In the genomic region with DNA sequence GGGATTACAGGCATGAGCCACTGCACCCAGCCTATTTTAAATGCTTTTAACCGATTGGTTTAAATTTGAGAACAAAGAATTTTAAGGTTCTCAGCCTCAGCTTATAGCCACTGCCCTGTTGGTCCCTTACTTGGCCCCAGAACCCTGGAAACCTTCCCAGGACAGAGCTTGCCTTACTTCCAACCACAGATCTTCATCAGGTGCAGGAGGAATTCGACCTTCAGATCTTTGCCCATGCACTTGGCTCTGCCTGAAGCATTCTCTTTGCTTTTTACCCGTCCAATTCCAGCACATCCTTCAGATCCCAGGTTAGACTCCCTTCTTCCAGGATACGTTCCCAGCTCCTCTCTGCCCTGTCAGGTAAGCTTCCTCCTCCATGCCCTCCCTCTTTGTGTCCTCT, we compare ENCODE assay signal across 33 cellular contexts. TPM values are rescaled to one million over a fixed set of nuclear protein-coding genes. Genes with fewer than 3 reads are reported as not detected.
DNase-seq lines count a peak whose midpoint lies in the region; ATAC-seq, FAIRE-seq and TF ChIP-seq lines count a peak whose summit lies in the region.
"Had no signal": no experiment of that assay in that cellular context is flagged by ENCODE, and none has a peak within 500 bp of the region (broad histone marks: within the 10 kb centered on the region; RNA-seq: fewer than 3 reads in every experiment).

No MANE protein-coding gene starts in this region.

- no peak for DNase-seq in GM23338 (ENCODE audit: low spot score)
- no peak for DNase-seq in IMR-90
- peak in 1 of 2 donors; percentile 32 for DNase-seq in gastrocnemius medialis
- DNase-seq in GM19239 (ENCODE audit: insufficient read length, low spot score): no peak
- DNase-seq in activated T-helper 1 cell treated with anti-CD3 and anti-CD28 coated beads, Interleukin-12 subunit alpha, Interleukin-12 subunit beta, Interleukin-2, Interleukin-4 antibody, amounts not matched to agents 30 ng/mL and 10 ng/mL and 1 ng/mL, durations not matched to agents 14 hours and 24 hours and 36 hours (ENCODE audit: low spot score): no peak
- DNase-seq: activated CD4-positive, alpha-beta T cell treated with anti-CD3 and anti-CD28 coated beads, Interleukin-2, amount 50 U/mL, for 48 hours; activated naive CD4-positive, alpha-beta T cell treated with anti-CD3 and anti-CD28 coated beads, Interleukin-2, amount 10 ng/mL, durations not matched to agents 7 days and 5 days; amniotic stem cell; CD4-positive, CD25-positive, alpha-beta regulatory T cell; effector memory CD4-positive, alpha-beta T cell; foreskin melanocyte; hypothalamus; immature natural killer cell; natural killer cell; NCI-H1105 treated with DMSO at 0.1 percent for 48 hours; NCI-H2029; NCI-H2227 treated with DMSO at 0.1 percent for 48 hours; NCI-H526 treated with DMSO at 0.1 percent for 48 hours; stimulated activated CD4-positive, alpha-beta T cell treated with anti-CD3 and anti-CD28 coated beads, Interleukin-12 subunit alpha, Interleukin-12 subunit beta, amount 100 ng/mL, for 4 hours; stimulated activated CD4-positive, alpha-beta T cell treated with anti-CD3 and anti-CD28 coated beads, Interleukin-4, amount 100 ng/mL, for 1 hour; upper lobe of left lung had no signal

- BruUV-seq in IMR-90 (replicated peaks; lab: Mats Ljungman, UMichigan): no TSS peak

- H3K4me1 ChIP-seq in GM23338 (ENCODE audit: insufficient read depth) (peaks cover 62% of the 10 kb centered on the region), IMR-90 (ENCODE audit: control insufficient read depth, insufficient read depth, low read length) (peaks cover 22% of the 10 kb centered on the region), esophagus (ENCODE audit: control insufficient read depth in 2 of 2, insufficient read depth in 2 of 2, low read length in 1 of 2) (peaks cover 5 to 26% of the 10 kb centered on the region in 2 donors), gastrocnemius medialis (peaks cover 60 to 73% of the 10 kb centered on the region in 2 donors)

- H2AFZ ChIP-seq in GM23338 (no peak overlapping the region), IMR-90 (replicated peaks; ENCODE audit: low read length, poor library complexity) (no peak overlapping the region)
- H2AFZ ChIP-seq: GM23248, parathyroid adenoma had no signal

- H3K27me3 ChIP-seq in GM23338 (ENCODE audit: insufficient read depth): no peaks in the 10 kb centered on the region
- no peaks in the 10 kb centered on the region for H3K27me3 ChIP-seq in IMR-90 (ENCODE audit: control insufficient read depth, insufficient read depth, low read length)
- no peaks in the 10 kb centered on the region for H3K27me3 ChIP-seq in esophagus (ENCODE audit: control insufficient read depth in 1 of 2, insufficient read depth in 2 of 2, low read length in 2 of 2)
- H3K27me3 ChIP-seq in gastrocnemius medialis: no peaks in the 10 kb centered on the region
- H3K27me3 ChIP-seq: SJSA1, upper lobe of left lung had no signal

- H3K9ac ChIP-seq in IMR-90 (ENCODE audit: low read depth, low read length): no peak overlapping the region
- H3K9ac ChIP-seq: GM23248, parathyroid adenoma had no signal

- H2BK120ac ChIP-seq in IMR-90 (ENCODE audit: low read depth, low read length): no peak overlapping the region

- ATAC-seq in GM23338 (no peak), IMR-90 (ENCODE audit: low read depth) (no peak), gastrocnemius medialis (no peak), HG02870 (IDR thresholded peaks at IDR 0.05; ENCODE audit: unreplicated experiment) (no peak)
- ATAC-seq: activated CD4-positive, CD25-positive, alpha-beta regulatory T cell treated with anti-CD3 and anti-CD28 coated beads, Interleukin-2, amount 50 U/mL, for 24 hours; esophagus mucosa; GM12878; natural killer cell had no signal

- peaks cover 13% of the 10 kb centered on the region for H3K36me3 Mint-ChIP-seq in GM23338 (ENCODE audit: low read depth)
- H3K36me3 Mint-ChIP-seq in activated T-helper 1 cell treated with anti-CD3 and anti-CD28 coated beads, Interleukin-12 subunit alpha, Interleukin-12 subunit beta, Interleukin-2, Interleukin-4 antibody, amounts not matched to agents 30 ng/mL and 10 ng/mL and 1 ng/mL, durations not matched to agents 14 hours and 24 hours and 36 hours (ENCODE audit: low read depth): no peaks in the 10 kb centered on the region
- H3K36me3 Mint-ChIP-seq: natural killer cell had no signal

- H3K27ac ChIP-seq in GM23338 (ENCODE audit: low read depth) (peak overlapping the region; percentile 65; the same call in 1 of the 2 replicates), IMR-90 (ENCODE audit: insufficient read depth, low read length) (no peak overlapping the region), esophagus (ENCODE audit: low read depth in 2 of 2, low read length in 1 of 2) (peak overlapping the region; percentile 8 to 36), gastrocnemius medialis (peak overlapping the region in 3 of 4 donors; percentile 5 to 34 (median 20))
- H3K27ac ChIP-seq: parathyroid adenoma, SJSA1 had no signal

- H3F3A ChIP-seq in GM23338 (replicated peaks; ENCODE audit: low read depth): no peaks in the 10 kb centered on the region

- no peak overlapping the region for H2BK20ac ChIP-seq in IMR-90 (ENCODE audit: low read depth, low read length)

- peaks cover 27% of the 10 kb centered on the region for H3K79me2 ChIP-seq in GM23338 (replicated peaks; ENCODE audit: insufficient read depth)

- peaks cover 35 to 73% of the 10 kb centered on the region in 2 experiments for H3K79me1 ChIP-seq in IMR-90 (ENCODE audit: low read depth in 1 of 2, low read length in 2 of 2)

- no peak overlapping the region; the same call in 2 of the 3 replicates for H2BK15ac ChIP-seq in IMR-90 (ENCODE audit: low read depth, low read length)

- H2BK5ac ChIP-seq in IMR-90 (ENCODE audit: low read depth, low read length, poor library complexity, severe bottlenecking): no peak overlapping the region

- H3K14ac ChIP-seq in IMR-90 (replicated peaks; ENCODE audit: low read depth, low read length): no peak overlapping the region

- H3K36me3 ChIP-seq in GM23338 (ENCODE audit: insufficient read depth) (no peaks in the 10 kb centered on the region), IMR-90 (ENCODE audit: control insufficient read depth, insufficient read depth, low read length) (no peaks in the 10 kb centered on the region), esophagus (ENCODE audit: control insufficient read depth in 2 of 2, insufficient read depth in 2 of 2, low read length in 1 of 2) (no peaks in the 10 kb centered on the region), gastrocnemius medialis (no peaks in the 10 kb centered on the region)
- H3K36me3 ChIP-seq: SJSA1, upper lobe of left lung had no signal

- H2AK9ac ChIP-seq in IMR-90 (replicated peaks; ENCODE audit: low read depth, low read length, poor library complexity): no peak overlapping the region

- no peaks in the 10 kb centered on the region for H3K9me3 ChIP-seq in IMR-90 (ENCODE audit: control insufficient read depth, insufficient read depth, low read length)
- H3K9me3 ChIP-seq in esophagus (ENCODE audit: control insufficient read depth in 2 of 2, insufficient read depth in 1 of 2, low read depth in 1 of 2, low read length in 1 of 2): no peaks in the 10 kb centered on the region
- H3K9me3 ChIP-seq in gastrocnemius medialis: no peaks in the 10 kb centered on the region
- H3K9me3 ChIP-seq: SJSA1, upper lobe of left lung had no signal

- H3K4ac ChIP-seq in IMR-90 (ENCODE audit: low read depth, low read length): peak overlapping the region; percentile 43

- dilution Hi-C loops in IMR-90 (cut with HindIII; ENCODE audit: low sequenced_read_pairs, unreplicated experiment): no loop called here

- H3K27ac Mint-ChIP-seq in GM23338: no peak overlapping the region
- H3K27ac Mint-ChIP-seq in activated T-helper 1 cell treated with anti-CD3 and anti-CD28 coated beads, Interleukin-12 subunit alpha, Interleukin-12 subunit beta, Interleukin-2, Interleukin-4 antibody, amounts not matched to agents 30 ng/mL and 10 ng/mL and 1 ng/mL, durations not matched to agents 14 hours and 24 hours and 36 hours: no peak overlapping the region
- H3K27ac Mint-ChIP-seq: activated naive CD4-positive, alpha-beta T cell treated with anti-CD3 and anti-CD28 coated beads, Interleukin-2, amount 10 ng/mL, durations not matched to agents 7 days and 5 days; CD4-positive, CD25-positive, alpha-beta regulatory T cell had no signal

- H4K91ac ChIP-seq in IMR-90 (ENCODE audit: insufficient read depth, low read depth, low read length): no peak overlapping the region; the same call in 1 of the 2 replicates

- H3K4me2 ChIP-seq in GM23338: peak overlapping the region; percentile 48; the same call in 1 of the 2 replicates
- no peak overlapping the region for H3K4me2 ChIP-seq in IMR-90 (ENCODE audit: low read depth, low read length)

- H3K9me2 ChIP-seq in GM23338 (ENCODE audit: insufficient read depth): 0 out of 2 replicates have a peak, but pooled peaks cover 10% of the 10 kb centered on the region

- H3K18ac ChIP-seq in IMR-90 (ENCODE audit: low read depth, low read length): 0 out of 2 replicates have a peak overlapping the region, but pooled peaks have one; percentile 4

- H4K20me1 ChIP-seq in GM23338 (replicated peaks; ENCODE audit: insufficient read depth) (no peaks in the 10 kb centered on the region), IMR-90 (ENCODE audit: insufficient read depth, low read length) (peaks cover 13% of the 10 kb centered on the region; the same call in 1 of the 2 replicates)

- intact Hi-C loops in IMR-90 (cut with micrococcal nuclease): no loop called here
- intact Hi-C loops in gastrocnemius medialis (cut with DNase I; ENCODE audit: low total_unique reads): no loop called here
- intact Hi-C loops in activated T-helper 1 cell treated with anti-CD3 and anti-CD28 coated beads, Interleukin-12 subunit alpha, Interleukin-12 subunit beta, Interleukin-2, Interleukin-4 antibody, amounts not matched to agents 30 ng/mL and 10 ng/mL and 1 ng/mL, durations not matched to agents 14 hours and 24 hours and 36 hours (cut with micrococcal nuclease): no loop called here

- POLR2A ChIA-PET in IMR-90 (lab: Charles Lee; ENCODE audit: unreplicated experiment): no interaction called here

- no peak overlapping the region for H4K5ac ChIP-seq in IMR-90 (ENCODE audit: low read depth, low read length)

- no peak for TF ChIP-seq CTCF in GM23338 (conservative IDR thresholded peaks at IDR 0.05; ENCODE audit: low read depth in 2 of 2)
- TF ChIP-seq CTCF in IMR-90 (conservative IDR thresholded peaks at IDR 0.05; ENCODE audit: low read depth, low read length): no peak
- no peak for TF ChIP-seq CTCF in gastrocnemius medialis (IDR thresholded peaks at IDR 0.05 in 4 of 5, conservative IDR thresholded peaks at IDR 0.05 in 1 of 5)

- no peak for FAIRE-seq in GM19239 (lab: Jason Lieb, UNC)
- FAIRE-seq: bronchial epithelial cell, D721Med, GM12878, TTC549 had no signal

- H4K8ac ChIP-seq in IMR-90 (ENCODE audit: low read depth in 2 of 2, low read length in 2 of 2): no peak overlapping the region

- peaks cover 6% of the 10 kb centered on the region; the same call in 1 of the 3 replicates for H3K9me3 Mint-ChIP-seq in GM23338
- H3K9me3 Mint-ChIP-seq in activated T-helper 1 cell treated with anti-CD3 and anti-CD28 coated beads, Interleukin-12 subunit alpha, Interleukin-12 subunit beta, Interleukin-2, Interleukin-4 antibody, amounts not matched to agents 30 ng/mL and 10 ng/mL and 1 ng/mL, durations not matched to agents 14 hours and 24 hours and 36 hours: no peaks in the 10 kb centered on the region
- H3K9me3 Mint-ChIP-seq: activated naive CD4-positive, alpha-beta T cell treated with anti-CD3 and anti-CD28 coated beads, Interleukin-2, amount 10 ng/mL, durations not matched to agents 7 days and 5 days; immature natural killer cell; natural killer cell had no signal

- WGBS in IMR-90 (ENCODE audit: extremely low coverage in 2 of 2, insufficient read length in 1 of 2), 2 experiments: 80% methylated on average over 2 of the region's 4 CpGs; no CpG with 5 or more reads in 1 of the 2 experiments
- WGBS in esophagus, 2 donors: 68 to 73% methylated on average over 4 of the region's 4 CpGs

- TF ChIP-seq POLR2A in IMR-90 (IDR thresholded peaks at IDR 0.05; ENCODE audit: low read depth, low read length): no peak
- no peak for TF ChIP-seq POLR2A in gastrocnemius medialis (IDR thresholded peaks at IDR 0.05)

- H3K23ac ChIP-seq in IMR-90 (ENCODE audit: low read depth, low read length): no peak overlapping the region

- no peak overlapping the region for H3K4me3 ChIP-seq in GM23338
- no peak overlapping the region for H3K4me3 ChIP-seq in IMR-90 (ENCODE audit: insufficient read depth, low read depth, low read length)
- H3K4me3 ChIP-seq in esophagus (ENCODE audit: low read depth in 1 of 2, low read length in 2 of 2): no peak overlapping the region
- no peak overlapping the region for H3K4me3 ChIP-seq in gastrocnemius medialis
- H3K4me3 ChIP-seq: coronary artery, GM12878, GM23248, SJSA1, upper lobe of left lung had no signal

- H3K4me3 Mint-ChIP-seq in GM23338: no peak overlapping the region
- H3K4me3 Mint-ChIP-seq in activated T-helper 1 cell treated with anti-CD3 and anti-CD28 coated beads, Interleukin-12 subunit alpha, Interleukin-12 subunit beta, Interleukin-2, Interleukin-4 antibody, amounts not matched to agents 30 ng/mL and 10 ng/mL and 1 ng/mL, durations not matched to agents 14 hours and 24 hours and 36 hours: no peak overlapping the region
- H3K4me3 Mint-ChIP-seq: activated naive CD4-positive, alpha-beta T cell treated with anti-CD3 and anti-CD28 coated beads, Interleukin-2, amount 10 ng/mL, durations not matched to agents 7 days and 5 days; CD4-positive, CD25-positive, alpha-beta regulatory T cell; immature natural killer cell; natural killer cell had no signal

- H3K4me1 Mint-ChIP-seq in GM23338: peaks cover 62% of the 10 kb centered on the region
- peaks cover 5% of the 10 kb centered on the region for H3K4me1 Mint-ChIP-seq in activated T-helper 1 cell treated with anti-CD3 and anti-CD28 coated beads, Interleukin-12 subunit alpha, Interleukin-12 subunit beta, Interleukin-2, Interleukin-4 antibody, amounts not matched to agents 30 ng/mL and 10 ng/mL and 1 ng/mL, durations not matched to agents 14 hours and 24 hours and 36 hours (ENCODE audit: low read depth)
- H3K4me1 Mint-ChIP-seq: activated naive CD4-positive, alpha-beta T cell treated with anti-CD3 and anti-CD28 coated beads, Interleukin-2, amount 10 ng/mL, durations not matched to agents 7 days and 5 days; CD4-positive, CD25-positive, alpha-beta regulatory T cell had no signal

- peak overlapping the region; percentile 47; the same call in 1 of the 2 replicates for H2AK5ac ChIP-seq in IMR-90 (ENCODE audit: low read depth, low read length)

- peaks cover 39% of the 10 kb centered on the region for H3K9me1 ChIP-seq in IMR-90 (ENCODE audit: insufficient read depth, low read length)

- CTCF ChIA-PET in IMR-90 (lab: Yijun Ruan, JAX): no interaction called here

- in situ Hi-C loops in IMR-90 (cut with MboI; ENCODE audit: low sequenced_read_pairs): no loop called here
- in situ Hi-C loops in gastrocnemius medialis (cut with MboI; ENCODE audit: low sequenced_read_pairs in 4 of 4): no loop called here

- TF ChIP-seq RAD21 in IMR-90 (IDR thresholded peaks at IDR 0.05; ENCODE audit: low read length): no peak

- peaks cover 8% of the 10 kb centered on the region for H3K27me3 Mint-ChIP-seq in GM23338 (ENCODE audit: insufficient read depth, low read depth, poor library complexity)
- H3K27me3 Mint-ChIP-seq in activated T-helper 1 cell treated with anti-CD3 and anti-CD28 coated beads, Interleukin-12 subunit alpha, Interleukin-12 subunit beta, Interleukin-2, Interleukin-4 antibody, amounts not matched to agents 30 ng/mL and 10 ng/mL and 1 ng/mL, durations not matched to agents 14 hours and 24 hours and 36 hours (ENCODE audit: insufficient read depth): peaks cover 1% of the 10 kb centered on the region
- H3K27me3 Mint-ChIP-seq: CD4-positive, CD25-positive, alpha-beta regulatory T cell had no signal

- no peak overlapping the region for H3K56ac ChIP-seq in IMR-90 (ENCODE audit: extremely low read depth, insufficient read depth, low read length)

RNA-seq across cellular contexts. Expression of gene CHD9, which starts 27.7 kb away (rescaled TPM):
- 18.8 and 21.9 TPM in 2 replicates for total RNA-seq in GM23338 (2014; rRNA removed; shearing (Covaris generic))
- polyA plus RNA-seq in GM23338 (2016; fragmentation: Nextera tagmentation; extraction: Ambion mirVana) (32.4 and 46.6 TPM in 2 replicates), IMR-90 (2012; rRNA removed) (8.4 and 9.1 TPM in 2 replicates), esophagus (10 to 100 TPM in 1 of 2 donors, 1 to 10 TPM in 1; 9.2 to 11.1 TPM)
- total RNA-seq in IMR-90 (2012; rRNA removed) (48.8 and 61.4 TPM in 2 replicates), gastrocnemius medialis (10 to 100 TPM; 24.5 to 84.0 (median 48.2) TPM)
- polyA plus RNA-seq in IMR-90 (2012; cell fraction: cytosol; rRNA removed): 0.93 and 1.8 TPM in 2 replicates
- 1.9 and 26.7 TPM in 2 replicates for polyA plus RNA-seq in IMR-90 (2012; cell fraction: nucleus; rRNA removed; ENCODE audit: low replicate concordance)
- total RNA-seq in activated T-helper 1 cell treated with anti-CD3 and anti-CD28 coated beads, Interleukin-12 subunit alpha, Interleukin-12 subunit beta, Interleukin-2, Interleukin-4 antibody, amounts not matched to agents 30 ng/mL and 10 ng/mL and 1 ng/mL, durations not matched to agents 14 hours and 24 hours and 36 hours: 17.0 and 18.3 TPM in 2 replicates

RNA-seq across cellular contexts. Expression of gene CHD9NB, which starts 29.8 kb away (rescaled TPM):
- 4.2 and 4.5 TPM in 2 replicates for total RNA-seq in GM23338 (2014; rRNA removed; shearing (Covaris generic))
- 1.5 and 1.7 TPM in 2 replicates for polyA plus RNA-seq in GM23338 (2016; fragmentation: Nextera tagmentation; extraction: Ambion mirVana)
- total RNA-seq in IMR-90 (2012; rRNA removed): 1.1 TPM in 2 replicates
- polyA plus RNA-seq in IMR-90 (2012; rRNA removed): 0.94 and 1.2 TPM in 2 replicates
- 0.29 and 0.55 TPM in 2 replicates for polyA plus RNA-seq in IMR-90 (2012; cell fraction: cytosol; rRNA removed)
- 0.41 and 0.61 TPM in 2 replicates for polyA plus RNA-seq in IMR-90 (2012; cell fraction: nucleus; rRNA removed; ENCODE audit: low replicate concordance)
- 1 to 10 TPM; 3.4 to 9.4 TPM for polyA plus RNA-seq in esophagus
- total RNA-seq in gastrocnemius medialis: under 1 TPM in 2 of 4 donors, not detected in 2; 0.13 to 0.72 TPM
- 0.24 and 1.1 TPM in 2 replicates for total RNA-seq in activated T-helper 1 cell treated with anti-CD3 and anti-CD28 coated beads, Interleukin-12 subunit alpha, Interleukin-12 subunit beta, Interleukin-2, Interleukin-4 antibody, amounts not matched to agents 30 ng/mL and 10 ng/mL and 1 ng/mL, durations not matched to agents 14 hours and 24 hours and 36 hours
- total RNA-seq: CD4-positive, CD25-positive, alpha-beta regulatory T cell had no signal
- polyA plus RNA-seq: CD4-positive, CD25-positive, alpha-beta regulatory T cell; immature natural killer cell had no signal
